In genomic region chr1:70227439-70227838, GRCh38 we compare ENCODE assay signal across 14 cellular contexts. TPM values are rescaled to one million over a fixed set of nuclear protein-coding genes. Genes with fewer than 3 reads are reported as not detected.
A peak's percentile ranks its signal among the peaks of the same experiment; 100 is the strongest.
DNase-seq lines count a peak whose midpoint lies in the region; ATAC-seq, FAIRE-seq and TF ChIP-seq lines count a peak whose summit lies in the region.
"Had no signal": no experiment of that assay in that cellular context is flagged by ENCODE, and none has a peak within 500 bp of the region (broad histone marks: within the 10 kb centered on the region; RNA-seq: fewer than 3 reads in every experiment).

No MANE protein-coding gene starts in this region.

- intact Hi-C loops in PC-3 (cut with micrococcal nuclease): loop anchor here (2.0 kb wide), 1 partner anchor 193 kb away; no protein-coding TSS in a partner anchor

- CTCF ChIA-PET in PC-3 (lab: Charles Lee): no interaction called here

- no TSS peak for BruUV-seq in PC-3 (replicated peaks; lab: Mats Ljungman, UMichigan)

- peak; percentile 60 for FAIRE-seq in GM12891 (lab: Jason Lieb, UNC)
- FAIRE-seq: GM18507 had no signal

- TF ChIP-seq CTCF in PC-3 (conservative IDR thresholded peaks at IDR 0.05; ENCODE audit: low read depth, low read length) (no peak), choroid plexus epithelial cell (conservative IDR thresholded peaks at IDR 0.05; ENCODE audit: low read depth, low read length) (no peak)

- no peaks in the 10 kb centered on the region for H3K27me3 ChIP-seq in PC-3 (ENCODE audit: low read length)
- H3K27me3 ChIP-seq: adrenal gland had no signal

- POLR2A ChIA-PET in PC-3 (lab: Charles Lee; ENCODE audit: unreplicated experiment): no interaction called here

- 0 out of 2 replicates have a peak overlapping the region, but pooled peaks have one; percentile 3 for H3K4me2 ChIP-seq in PC-3 (ENCODE audit: low read length)

- no peaks in the 10 kb centered on the region for H3K9me2 ChIP-seq in PC-3 (replicated peaks; ENCODE audit: low read length)

- H3K9me3 ChIP-seq in PC-3 (ENCODE audit: low read length): no peaks in the 10 kb centered on the region
- H3K9me3 ChIP-seq: adrenal gland, HAP-1 had no signal

- TF ChIP-seq POLR2A in GM12891 (IDR thresholded peaks at IDR 0.05; ENCODE audit: low read depth, low read length): no peak

- H3F3A ChIP-seq in PC-3 (ENCODE audit: low read length, unreplicated experiment): no peaks in the 10 kb centered on the region

- H3K79me2 ChIP-seq in PC-3 (ENCODE audit: low read length): peaks cover 79% of the 10 kb centered on the region

- peak; percentile 63 for ATAC-seq in GM21576 (IDR thresholded peaks at IDR 0.05; ENCODE audit: unreplicated experiment)
- ATAC-seq in PC-3: peak; percentile 79
- ATAC-seq: Panc1 had no signal

- H3K9ac ChIP-seq in PC-3 (ENCODE audit: low read length): no peak overlapping the region

- H3K4me1 ChIP-seq in PC-3 (ENCODE audit: insufficient read depth, low read length): peaks cover 38% of the 10 kb centered on the region

- DNase-seq in GM12891 (ENCODE audit: insufficient read length, low spot score) (no peak), PC-3 (no peak), choroid plexus epithelial cell (ENCODE audit: low read depth) (peak; percentile 36), NCI-H226 (no peak), NCI-H2171 (lab: John Stamatoyannopoulos, UW) (no peak), CD1c-positive myeloid dendritic cell (ENCODE audit: extremely low spot score) (no peak), NCI-H187 (lab: John Stamatoyannopoulos, UW) (no peak)
- DNase-seq: adrenal gland; stimulated activated CD4-positive, alpha-beta T cell treated with anti-CD3 and anti-CD28 coated beads, Interleukin-15, amount 100 ng/mL, for 24 hours; WERI-Rb-1 had no signal

- no peak overlapping the region for H2AFZ ChIP-seq in PC-3 (ENCODE audit: low read length)

- peaks cover 54% of the 10 kb centered on the region for H4K20me1 ChIP-seq in PC-3 (ENCODE audit: low read length)

- no peak overlapping the region for H3K4me3 ChIP-seq in PC-3 (ENCODE audit: low read length)
- H3K4me3 ChIP-seq in choroid plexus epithelial cell (ENCODE audit: low read depth, low read length): no peak overlapping the region
- H3K4me3 ChIP-seq: adrenal gland, HAP-1 had no signal

- H3K27ac ChIP-seq in PC-3 (ENCODE audit: low read length): no peak overlapping the region
- H3K27ac ChIP-seq: adrenal gland, WERI-Rb-1 had no signal

- peaks cover 66% of the 10 kb centered on the region for H3K36me3 ChIP-seq in PC-3 (ENCODE audit: low read depth, low read length)

TF ChIP-seq in GM12891, 5 proteins besides CTCF, POLR2A, EP300 and RAD21:
- TF ChIP-seq POLR2AphosphoS5 (IDR thresholded peaks at IDR 0.05; ENCODE audit: low read depth, low read length): no peak
- no peak for TF ChIP-seq SPI1 (IDR thresholded peaks at IDR 0.05; ENCODE audit: low read depth, low read length)
- no peak for TF ChIP-seq POU2F2 (IDR thresholded peaks at IDR 0.05; ENCODE audit: low read depth, low read length)
- no peak for TF ChIP-seq PAX5 (IDR thresholded peaks at IDR 0.05; ENCODE audit: insufficient read depth, low read length, severe bottlenecking)
- no peak for TF ChIP-seq TAF1 (IDR thresholded peaks at IDR 0.05; ENCODE audit: low read depth, low read length)

RNA-seq across cellular contexts. Expression of gene SRSF11, which starts 6.3 kb away (rescaled TPM):
- 137 TPM for polyA plus RNA-seq in GM12891 (2012; ENCODE audit: low read depth, missing spikeins)
- 98.7 and 112 TPM in 2 replicates for total RNA-seq in PC-3 (2014; rRNA removed)

RNA-seq across cellular contexts. Expression of gene LRRC40, which starts 22.1 kb away (rescaled TPM):
- 8.2 TPM for polyA plus RNA-seq in GM12891 (2012; ENCODE audit: low read depth, missing spikeins)
- 17.9 and 18.4 TPM in 2 replicates for total RNA-seq in PC-3 (2014; rRNA removed)
